In the genomic region with DNA sequence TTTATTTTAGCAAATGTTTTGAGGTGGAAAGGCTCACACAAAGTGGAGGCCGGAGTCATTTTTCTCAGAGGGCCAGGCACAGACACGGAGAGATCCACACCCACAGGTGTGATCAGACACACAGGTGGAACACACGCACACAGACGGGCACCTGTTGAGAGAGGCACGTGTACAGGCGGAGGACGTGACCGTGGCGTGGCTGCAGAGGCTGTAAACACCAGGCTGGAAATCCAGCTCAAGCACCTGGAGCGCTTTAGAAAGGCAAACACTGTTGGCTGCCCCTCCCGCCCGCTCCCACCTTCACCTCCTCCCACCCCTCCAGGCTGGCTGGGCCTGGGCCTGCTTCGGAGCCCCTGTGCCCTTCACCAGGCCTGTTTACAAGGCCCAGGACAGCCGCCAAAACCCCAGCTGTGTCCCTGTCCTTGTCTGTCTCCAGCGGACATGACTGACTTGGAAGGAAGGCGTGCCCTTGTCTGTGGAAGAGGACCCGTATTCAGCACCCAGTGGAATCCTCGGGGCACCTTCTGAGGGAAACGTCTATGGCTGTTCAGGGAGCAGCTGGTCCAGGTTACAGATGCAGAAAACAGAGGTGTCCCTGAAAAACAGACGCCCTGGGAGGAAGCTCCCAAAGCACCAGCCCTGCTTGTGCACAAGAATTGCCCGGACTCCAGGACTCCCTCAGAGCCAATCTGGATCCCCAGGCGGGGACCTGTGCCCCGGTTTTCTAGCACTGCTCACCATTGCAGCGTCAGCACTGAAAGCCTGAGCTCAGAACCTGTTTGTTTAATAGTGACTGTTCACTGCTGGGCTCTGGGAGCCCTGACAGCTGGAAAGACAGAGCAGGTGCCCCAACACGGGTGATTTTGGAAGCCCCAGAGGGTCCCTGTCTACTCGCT, we compare ENCODE assay signal across 11 cellular contexts.
DNase-seq lines count a peak whose midpoint lies in the region; ATAC-seq and TF ChIP-seq lines count a peak whose summit lies in the region.
"Had no signal": no experiment of that assay in that cellular context is flagged by ENCODE, and none has a peak within 500 bp of the region (broad histone marks: within the 10 kb centered on the region; RNA-seq: fewer than 3 reads in every experiment).

No MANE protein-coding gene starts in this region.

- H2AFZ ChIP-seq in neuronal stem cell (ENCODE audit: low read length) = peak overlapping the region; percentile 79

- no peak overlapping the region for H3K4me3 Mint-ChIP-seq in stimulated activated memory B cell treated with anti-CD40 and anti-IgM and Interleukin-4, amounts not matched to agents 10 μg/mL and 1 μg/mL and 100 μg/mL, for 72 hours
- H3K4me3 Mint-ChIP-seq: CD4-positive, CD25-positive, alpha-beta regulatory T cell had no signal

- H3K9ac ChIP-seq in BLaER1 (peak overlapping the region; percentile 66), neuronal stem cell (ENCODE audit: low read depth, low read length, poor library complexity) (no peak overlapping the region)

- no CpG with 5 or more reads among the region's 26 CpGs for WGBS in neuronal stem cell (ENCODE audit: extremely low coverage in 2 of 2, insufficient read length in 2 of 2, insufficient replicate concordance in 1 of 2), 2 donors

- H2BK12ac ChIP-seq in neuronal stem cell (ENCODE audit: low read length) = peak overlapping the region; percentile 1

- no peak overlapping the region for H3K4ac ChIP-seq in neuronal stem cell (ENCODE audit: low read length)

- H2AK5ac ChIP-seq in neuronal stem cell (ENCODE audit: low read depth, low read length) = peak overlapping the region; percentile 87

- no peak overlapping the region for H3K27ac Mint-ChIP-seq in stimulated activated memory B cell treated with anti-CD40 and anti-IgM and Interleukin-4, amounts not matched to agents 10 μg/mL and 1 μg/mL and 100 μg/mL, for 72 hours
- H3K27ac Mint-ChIP-seq: CD4-positive, CD25-positive, alpha-beta regulatory T cell had no signal

- no peak overlapping the region for H4K8ac ChIP-seq in neuronal stem cell (ENCODE audit: low read depth, low read length)

- no peaks in the 10 kb centered on the region for H3K27me3 ChIP-seq in BLaER1
- no peaks in the 10 kb centered on the region for H3K27me3 ChIP-seq in neuronal stem cell (ENCODE audit: control insufficient read depth in 3 of 3, insufficient read depth in 3 of 3, low read depth in 1 of 3, low read length in 3 of 3)

- no peaks in the 10 kb centered on the region for H3K36me3 Mint-ChIP-seq in stimulated activated memory B cell treated with anti-CD40 and anti-IgM and Interleukin-4, amounts not matched to agents 10 μg/mL and 1 μg/mL and 100 μg/mL, for 72 hours
- H3K36me3 Mint-ChIP-seq: CD4-positive, CD25-positive, alpha-beta regulatory T cell had no signal

- no peaks in the 10 kb centered on the region for H3K79me1 ChIP-seq in neuronal stem cell (ENCODE audit: low read depth, low read length)

- H3K27me3 Mint-ChIP-seq in stimulated activated memory B cell treated with anti-CD40 and anti-IgM and Interleukin-4, amounts not matched to agents 10 μg/mL and 1 μg/mL and 100 μg/mL, for 72 hours = peaks cover 37% of the 10 kb centered on the region
- H3K27me3 Mint-ChIP-seq: CD4-positive, CD25-positive, alpha-beta regulatory T cell had no signal

- H4K91ac ChIP-seq in neuronal stem cell (ENCODE audit: low read depth, low read length, poor library complexity) = no peak overlapping the region

- peaks cover 83% of the 10 kb centered on the region for H3K4me1 ChIP-seq in BLaER1
- H3K4me1 ChIP-seq in neuronal stem cell (ENCODE audit: control insufficient read depth in 2 of 2, insufficient read depth in 1 of 2, low read depth in 1 of 2, low read length in 2 of 2) = peaks cover 72 to 73% of the 10 kb centered on the region in 2 donors

- H3K27ac ChIP-seq in BLaER1 (peak overlapping the region; percentile 89), neuronal stem cell (replicated peaks; ENCODE audit: low read length) (peak overlapping the region; percentile 98)

- H2BK120ac ChIP-seq in neuronal stem cell (ENCODE audit: low read depth, low read length) = peak overlapping the region; percentile 61

- peaks cover 6% of the 10 kb centered on the region for H3K4me1 Mint-ChIP-seq in stimulated activated memory B cell treated with anti-CD40 and anti-IgM and Interleukin-4, amounts not matched to agents 10 μg/mL and 1 μg/mL and 100 μg/mL, for 72 hours
- H3K4me1 Mint-ChIP-seq: CD4-positive, CD25-positive, alpha-beta regulatory T cell had no signal

- peak overlapping the region; percentile 59 for H2BK15ac ChIP-seq in neuronal stem cell (ENCODE audit: low read length)

- peak overlapping the region; percentile 95 for H3K18ac ChIP-seq in neuronal stem cell (ENCODE audit: low read length)

- H3K9me3 Mint-ChIP-seq in stimulated activated memory B cell treated with anti-CD40 and anti-IgM and Interleukin-4, amounts not matched to agents 10 μg/mL and 1 μg/mL and 100 μg/mL, for 72 hours = no peaks in the 10 kb centered on the region
- H3K9me3 Mint-ChIP-seq: CD4-positive, CD25-positive, alpha-beta regulatory T cell had no signal

- ATAC-seq in stimulated activated memory B cell treated with anti-CD40 and anti-IgM and Interleukin-4, amounts not matched to agents 10 μg/mL and 1 μg/mL and 100 μg/mL, for 72 hours = no peak
- ATAC-seq in HG02588 (IDR thresholded peaks at IDR 0.05; ENCODE audit: unreplicated experiment) = no peak

- H4K20me1 ChIP-seq in BLaER1 = no peaks in the 10 kb centered on the region

- H3K4me2 ChIP-seq in BLaER1 (peak overlapping the region; percentile 81), neuronal stem cell (ENCODE audit: insufficient read depth, low read length, poor library complexity, severe bottlenecking) (no peak overlapping the region)

- H3K36me3 ChIP-seq in BLaER1 (no peaks in the 10 kb centered on the region), neuronal stem cell (replicated peaks in 1 of 2; ENCODE audit: control insufficient read depth in 2 of 2, insufficient read depth in 2 of 2, low read length in 2 of 2) (no peaks in the 10 kb centered on the region)

- DNase-seq in NCI-H128 (lab: John Stamatoyannopoulos, UW; ENCODE audit: unreplicated experiment) = peak; percentile 62
- DNase-seq in erythroblast (lab: John Stamatoyannopoulos, UW) = peak; percentile 40 to 47
- no peak for DNase-seq in neuronal stem cell (ENCODE audit: low spot score)
- no peak for DNase-seq in stimulated activated CD4-positive, alpha-beta T cell treated with anti-CD3 and anti-CD28 coated beads, Interleukin-2, amount 100 ng/mL, for 48 hours
- no peak for DNase-seq in anterior cingulate cortex (lab: John Stamatoyannopoulos, UW)
- DNase-seq: CD4-positive, CD25-positive, alpha-beta regulatory T cell; effector CD4-positive, alpha-beta T cell; SW 1271 had no signal

- no peak for TF ChIP-seq POLR2A in erythroblast (IDR thresholded peaks at IDR 0.05; ENCODE audit: low read length)

- H3K4me3 ChIP-seq in BLaER1 = no peak overlapping the region
- no peak overlapping the region for H3K4me3 ChIP-seq in neuronal stem cell (ENCODE audit: low read length in 2 of 2)

- H3K23ac ChIP-seq in neuronal stem cell (ENCODE audit: low read depth, low read length, poor library complexity) = peak overlapping the region; percentile 3

- peak overlapping the region; percentile 87 for H2BK5ac ChIP-seq in neuronal stem cell (ENCODE audit: low read length)

- H3K14ac ChIP-seq in neuronal stem cell (ENCODE audit: low read length) = no peak overlapping the region

- H3K9me3 ChIP-seq in BLaER1 (no peaks in the 10 kb centered on the region), neuronal stem cell (replicated peaks in 1 of 2; ENCODE audit: control insufficient read depth in 2 of 2, insufficient read depth in 1 of 2, low read depth in 1 of 2, low read length in 2 of 2) (no peaks in the 10 kb centered on the region)

Comparison
In these comparisons a context has a peak if more than half of its experiments do, and no peak if none do; other contexts are left out.
1. DNase-seq: peak in NCI-H128 (single experiment) and erythroblast (2 of 2); none in neuronal stem cell (single experiment), stimulated activated CD4-positive, alpha-beta T cell treated with anti-CD3 and anti-CD28 coated beads, Interleukin-2, amount 100 ng/mL, for 48 hours (0 of 2) and anterior cingulate cortex (0 of 58).